In genomic region chr13:81133066-81133465, GRCh38 we compare ENCODE assay signal across 18 cellular contexts.
"Had no signal": no experiment of that assay in that cellular context is flagged by ENCODE, and none has a peak within 500 bp of the region (broad histone marks: within the 10 kb centered on the region; RNA-seq: fewer than 3 reads in every experiment).

No MANE protein-coding gene starts in this region.

- H3K9me3 ChIP-seq: ovary, testis, upper lobe of right lung had no signal

- DNase-seq: activated CD4-positive, alpha-beta T cell treated with anti-CD3 and anti-CD28 coated beads, Interleukin-2, amount 50 U/mL, for 48 hours; activated CD8-positive, alpha-beta memory T cell treated with anti-CD3 and anti-CD28 coated beads, Interleukin-2, amount 10 ng/mL, durations not matched to agents 7 days and 5 days; activated gamma-delta T cell; activated T-cell treated with anti-CD3 and anti-CD28 coated beads, Interleukin-2, amount 50 U/mL, for 48 hours; anterior cingulate cortex; central memory CD4-positive, alpha-beta T cell; cortex of kidney; effector CD8-positive, alpha-beta T cell; head of caudate nucleus; left ventricle myocardium inferior; mesendoderm; nephron progenitor cell; ovary; stimulated activated CD4-positive, alpha-beta T cell treated with anti-CD3 and anti-CD28 coated beads, Interleukin-4, amount 100 ng/mL, for 24 hours; stimulated activated naive CD8-positive, alpha-beta T cell treated with anti-CD3 and anti-CD28 coated beads, Interleukin-15, amount 100 ng/mL, for 72 hours; testis; upper lobe of right lung had no signal

- H3K27ac ChIP-seq: left ventricle myocardium inferior, ovary, testis, upper lobe of right lung had no signal

- H3K36me3 ChIP-seq: left ventricle myocardium inferior, ovary, upper lobe of right lung had no signal

- ATAC-seq: activated CD4-positive, CD25-positive, alpha-beta regulatory T cell treated with anti-CD3 and anti-CD28 coated beads, Interleukin-2, amount 50 U/mL, for 24 hours; activated CD8-positive, alpha-beta memory T cell treated with anti-CD3 and anti-CD28 coated beads, Interleukin-2, amount 10 ng/mL, durations not matched to agents 7 days and 5 days; stimulated activated naive CD8-positive, alpha-beta T cell treated with anti-CD3 and anti-CD28 coated beads, Interleukin-15, amount 100 ng/mL, for 72 hours; upper lobe of right lung had no signal

- H3K4me3 ChIP-seq: left ventricle myocardium inferior, ovary, testis, upper lobe of right lung had no signal

- H3K27me3 ChIP-seq: ovary, testis, upper lobe of right lung had no signal

- H3K4me1 ChIP-seq: left ventricle myocardium inferior, testis, upper lobe of right lung had no signal
